Comparison of ENCODE assay signal across 8 cellular contexts in the genomic region with DNA sequence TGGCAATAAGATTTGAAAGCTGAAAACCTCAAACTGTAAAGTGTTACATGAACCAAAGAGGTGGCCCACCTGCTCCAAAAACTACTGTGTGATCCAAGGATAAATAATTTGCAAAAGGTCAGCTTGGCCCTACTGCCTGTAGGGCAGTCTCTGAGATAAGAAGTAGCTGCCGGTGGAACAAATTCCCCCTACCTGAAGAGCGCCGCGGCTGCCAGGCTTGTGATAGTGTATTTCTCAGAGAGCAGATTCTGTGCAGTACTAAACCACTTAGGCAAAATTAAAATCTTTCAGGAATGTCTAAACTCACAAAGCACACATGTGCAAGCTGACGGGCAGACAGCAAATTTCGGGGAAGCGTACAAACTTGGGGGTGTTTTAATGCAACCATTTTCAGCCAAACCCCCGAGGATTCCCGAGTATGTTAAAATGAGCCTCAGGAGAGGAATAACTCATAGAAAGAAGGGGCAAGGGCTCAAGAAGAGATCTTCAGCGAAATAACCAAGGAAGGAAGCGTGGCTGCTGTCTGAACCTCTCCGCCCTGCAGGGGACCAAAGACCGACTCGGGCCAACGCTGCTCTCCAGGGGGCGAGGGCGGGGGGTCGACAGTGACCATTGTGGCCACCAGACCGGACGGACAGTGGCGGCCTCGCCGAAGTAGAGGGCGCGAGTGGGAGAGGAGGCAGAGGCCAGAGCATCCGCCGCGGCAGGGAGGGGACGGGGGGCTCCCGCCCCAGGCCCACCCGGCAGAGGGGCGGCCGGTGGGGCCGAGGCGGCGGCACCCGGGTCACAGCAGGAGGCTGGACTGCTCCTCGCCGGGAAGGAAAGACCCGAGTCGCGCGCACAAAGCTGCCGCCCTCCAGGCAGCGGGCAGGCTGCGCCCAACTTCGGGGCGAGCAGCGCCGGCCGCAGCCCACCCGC. TPM values are rescaled to one million over a fixed set of nuclear protein-coding genes. Genes with fewer than 3 reads are reported as not detected.
DNase-seq lines count a peak whose midpoint lies in the region; ATAC-seq and TF ChIP-seq lines count a peak whose summit lies in the region.

No MANE protein-coding gene starts in this region.

- intact Hi-C loops in Right ventricle myocardium inferior (cut with DNase I) (loop anchor here (5.0 kb wide), 1 partner anchor 191 kb away; a partner anchor contains a TSS), cardiac septum (cut with DNase I) (loop anchor here (5.0 kb wide), 1 partner anchor 156 kb away; no protein-coding TSS in a partner anchor), left cardiac atrium (cut with DNase I) (loop anchor here in 1 of 2 donors (10.0 kb wide), 2 partner anchors 58 to 158 kb away; no protein-coding TSS in a partner anchor), psoas muscle (cut with DNase I) (loop anchor here in 1 of 2 donors (10.0 kb wide), 1 partner anchor 158 kb away; no protein-coding TSS in a partner anchor)

- H3K36me3 ChIP-seq in HEK293 (ENCODE audit: control insufficient read depth in 2 of 2, insufficient read depth in 1 of 2, low read length in 2 of 2) (no peaks in the 10 kb centered on the region), psoas muscle (ENCODE audit: insufficient read depth in 1 of 2, low read depth in 1 of 2) (no peaks in the 10 kb centered on the region)

- H3K9me3 ChIP-seq in HEK293 (ENCODE audit: control insufficient read depth, insufficient read depth, low read depth, low read length) (no peaks in the 10 kb centered on the region), psoas muscle (no peaks in the 10 kb centered on the region)

- 1 to 3% (median 2%) methylated on average over 28 to 52 of the region's 52 CpGs for WGBS in psoas muscle, 3 donors

- no peaks in the 10 kb centered on the region for H3K27me3 ChIP-seq in psoas muscle (ENCODE audit: insufficient read depth in 3 of 3, low read length in 2 of 3)

- DNase-seq in Right ventricle myocardium inferior (ENCODE audit: missing footprints) (no peak), cardiac septum (ENCODE audit: low spot score) (no peak), NCI-H1092 treated with DMSO at 0.1 percent for 48 hours (lab: John Stamatoyannopoulos, UW) (peak; percentile 59), left cardiac atrium (peak; percentile 28), psoas muscle (peak; percentile 30 to 53), mesenteric fat pad (ENCODE audit: low spot score) (no peak)
- DNase-seq in activated CD8-positive, alpha-beta memory T cell treated with anti-CD3 and anti-CD28 coated beads, Interleukin-2, amount 50 U/mL, for 4 hours, result peak; percentile 24

- H3K4me3 ChIP-seq in HEK293 (ENCODE audit: low read depth, low read length) (peak overlapping the region; percentile 69), psoas muscle (peak overlapping the region; percentile 85)

- POLR2A ChIA-PET in HEK293 (lab: Yijun Ruan, JAX), result interaction anchor here (0.9 to 1.3 kb wide), 2 partner anchors 9 to 110 kb away, joined by 3 to 7 read pairs; no protein-coding TSS in a partner anchor

- ATAC-seq in Right ventricle myocardium inferior (peak; percentile 2), left cardiac atrium (peak; percentile 3 to 13), psoas muscle (peak in 3 of 4 donors; percentile 8 to 19 (median 12))

- CTCF ChIA-PET in HEK293 (lab: Yijun Ruan, JAX), result interaction anchor here (1.1 to 3.2 kb wide), 3 partner anchors 9 to 455 kb away, joined by 3 to 11 read pairs (median 3); no protein-coding TSS in a partner anchor

- H3K4me1 ChIP-seq in HEK293 (ENCODE audit: control insufficient read depth, insufficient read depth, low read length), result peaks cover 5% of the 10 kb centered on the region; the same call in 1 of the 2 replicates
- H3K4me1 ChIP-seq in psoas muscle, result peaks cover 27% of the 10 kb centered on the region

- TF ChIP-seq CTCF in HEK293 (tag by site-specific recombination; IDR thresholded peaks at IDR 0.05) (no peak; the same call in 1 of the 2 replicates), psoas muscle (IDR thresholded peaks at IDR 0.05) (no peak)

- H3K27ac ChIP-seq in HEK293 (ENCODE audit: extremely low read depth, low read depth, low read length) (peak overlapping the region; percentile 68; the same call in 1 of the 2 replicates), psoas muscle (peak overlapping the region; percentile 87)

TF ChIP-seq in HEK293, 187 proteins besides CTCF, POLR2A, EP300 and RAD21 (continues in another document):
- TF ChIP-seq KLF8 (tag by site-specific recombination; IDR thresholded peaks at IDR 0.05) (0 out of 2 replicates have a peak, but pooled peaks have one; percentile 26), ZFP69B (tag by site-specific recombination; IDR thresholded peaks at IDR 0.05) (no peak), KLF1 (tag by site-specific recombination; IDR thresholded peaks at IDR 0.05) (no peak), SCRT2 (tag by site-specific recombination; IDR thresholded peaks at IDR 0.05) (no peak), ZNF626 (tag by site-specific recombination; IDR thresholded peaks at IDR 0.05) (no peak), ZNF560 (tag by site-specific recombination; IDR thresholded peaks at IDR 0.05; ENCODE audit: borderline replicate concordance) (no peak), ZNF292 (tag by site-specific recombination; IDR thresholded peaks at IDR 0.05; ENCODE audit: borderline replicate concordance, low read depth) (no peak), ZNF114 (tag by site-specific recombination; IDR thresholded peaks at IDR 0.05) (no peak), ZNF121 (tag by site-specific recombination; IDR thresholded peaks at IDR 0.05) (no peak), ZNF132 (tag by site-specific recombination; IDR thresholded peaks at IDR 0.05; ENCODE audit: borderline replicate concordance) (no peak), ZNF354C (tag by site-specific recombination; IDR thresholded peaks at IDR 0.05; ENCODE audit: borderline replicate concordance, low read depth) (no peak), SP2 (tag by site-specific recombination; IDR thresholded peaks at IDR 0.05) (no peak; the same call in 1 of the 2 replicates)
- TF ChIP-seq, protein P1, sequence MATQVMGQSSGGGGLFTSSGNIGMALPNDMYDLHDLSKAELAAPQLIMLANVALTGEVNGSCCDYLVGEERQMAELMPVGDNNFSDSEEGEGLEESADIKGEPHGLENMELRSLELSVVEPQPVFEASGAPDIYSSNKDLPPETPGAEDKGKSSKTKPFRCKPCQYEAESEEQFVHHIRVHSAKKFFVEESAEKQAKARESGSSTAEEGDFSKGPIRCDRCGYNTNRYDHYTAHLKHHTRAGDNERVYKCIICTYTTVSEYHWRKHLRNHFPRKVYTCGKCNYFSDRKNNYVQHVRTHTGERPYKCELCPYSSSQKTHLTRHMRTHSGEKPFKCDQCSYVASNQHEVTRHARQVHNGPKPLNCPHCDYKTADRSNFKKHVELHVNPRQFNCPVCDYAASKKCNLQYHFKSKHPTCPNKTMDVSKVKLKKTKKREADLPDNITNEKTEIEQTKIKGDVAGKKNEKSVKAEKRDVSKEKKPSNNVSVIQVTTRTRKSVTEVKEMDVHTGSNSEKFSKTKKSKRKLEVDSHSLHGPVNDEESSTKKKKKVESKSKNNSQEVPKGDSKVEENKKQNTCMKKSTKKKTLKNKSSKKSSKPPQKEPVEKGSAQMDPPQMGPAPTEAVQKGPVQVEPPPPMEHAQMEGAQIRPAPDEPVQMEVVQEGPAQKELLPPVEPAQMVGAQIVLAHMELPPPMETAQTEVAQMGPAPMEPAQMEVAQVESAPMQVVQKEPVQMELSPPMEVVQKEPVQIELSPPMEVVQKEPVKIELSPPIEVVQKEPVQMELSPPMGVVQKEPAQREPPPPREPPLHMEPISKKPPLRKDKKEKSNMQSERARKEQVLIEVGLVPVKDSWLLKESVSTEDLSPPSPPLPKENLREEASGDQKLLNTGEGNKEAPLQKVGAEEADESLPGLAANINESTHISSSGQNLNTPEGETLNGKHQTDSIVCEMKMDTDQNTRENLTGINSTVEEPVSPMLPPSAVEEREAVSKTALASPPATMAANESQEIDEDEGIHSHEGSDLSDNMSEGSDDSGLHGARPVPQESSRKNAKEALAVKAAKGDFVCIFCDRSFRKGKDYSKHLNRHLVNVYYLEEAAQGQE (tag by site-specific recombination; IDR thresholded peaks at IDR 0.05), result no peak; the same call in 1 of the 2 replicates
- TF ChIP-seq, protein P2, sequence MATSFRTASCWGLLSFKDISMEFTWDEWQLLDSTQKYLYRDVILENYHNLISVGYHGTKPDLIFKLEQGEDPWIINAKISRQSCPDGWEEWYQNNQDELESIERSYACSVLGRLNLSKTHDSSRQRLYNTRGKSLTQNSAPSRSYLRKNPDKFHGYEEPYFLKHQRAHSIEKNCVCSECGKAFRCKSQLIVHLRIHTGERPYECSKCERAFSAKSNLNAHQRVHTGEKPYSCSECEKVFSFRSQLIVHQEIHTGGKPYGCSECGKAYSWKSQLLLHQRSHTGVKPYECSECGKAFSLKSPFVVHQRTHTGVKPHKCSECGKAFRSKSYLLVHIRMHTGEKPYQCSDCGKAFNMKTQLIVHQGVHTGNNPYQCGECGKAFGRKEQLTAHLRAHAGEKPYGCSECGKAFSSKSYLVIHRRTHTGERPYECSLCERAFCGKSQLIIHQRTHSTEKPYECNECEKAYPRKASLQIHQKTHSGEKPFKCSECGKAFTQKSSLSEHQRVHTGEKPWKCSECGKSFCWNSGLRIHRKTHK (tag by site-specific recombination; IDR thresholded peaks at IDR 0.05), result no peak
- TF ChIP-seq, protein P3, sequence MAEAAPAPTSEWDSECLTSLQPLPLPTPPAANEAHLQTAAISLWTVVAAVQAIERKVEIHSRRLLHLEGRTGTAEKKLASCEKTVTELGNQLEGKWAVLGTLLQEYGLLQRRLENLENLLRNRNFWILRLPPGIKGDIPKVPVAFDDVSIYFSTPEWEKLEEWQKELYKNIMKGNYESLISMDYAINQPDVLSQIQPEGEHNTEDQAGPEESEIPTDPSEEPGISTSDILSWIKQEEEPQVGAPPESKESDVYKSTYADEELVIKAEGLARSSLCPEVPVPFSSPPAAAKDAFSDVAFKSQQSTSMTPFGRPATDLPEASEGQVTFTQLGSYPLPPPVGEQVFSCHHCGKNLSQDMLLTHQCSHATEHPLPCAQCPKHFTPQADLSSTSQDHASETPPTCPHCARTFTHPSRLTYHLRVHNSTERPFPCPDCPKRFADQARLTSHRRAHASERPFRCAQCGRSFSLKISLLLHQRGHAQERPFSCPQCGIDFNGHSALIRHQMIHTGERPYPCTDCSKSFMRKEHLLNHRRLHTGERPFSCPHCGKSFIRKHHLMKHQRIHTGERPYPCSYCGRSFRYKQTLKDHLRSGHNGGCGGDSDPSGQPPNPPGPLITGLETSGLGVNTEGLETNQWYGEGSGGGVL (tag by site-specific recombination; IDR thresholded peaks at IDR 0.05), result peak; percentile 36; the same call in 1 of the 2 replicates

RNA-seq across cellular contexts. Expression of a gene that starts 0.9 kb away (rescaled TPM):
- total RNA-seq in Right ventricle myocardium inferior (40.8 TPM), cardiac septum (38.9 TPM), left cardiac atrium (10 to 100 TPM; 36.6 to 37.1 TPM), psoas muscle (10 to 100 TPM; 24.0 to 63.9 (median 50.5) TPM), mesenteric fat pad (70.5 TPM)
- polyA plus RNA-seq in psoas muscle, result 10 to 100 TPM; 14.6 to 30.1 (median 15.6) TPM

Comparison
In these comparisons a context has a peak if more than half of its experiments do, and no peak if none do; other contexts are left out.
1. DNase-seq: peak in NCI-H1092 treated with DMSO at 0.1 percent for 48 hours (single experiment), activated CD8-positive, alpha-beta memory T cell treated with anti-CD3 and anti-CD28 coated beads, Interleukin-2, amount 50 U/mL, for 4 hours (single experiment), left cardiac atrium (single experiment) and psoas muscle (2 of 2); none in Right ventricle myocardium inferior (single experiment), cardiac septum (single experiment) and mesenteric fat pad (single experiment).
2. Peak in every context shown above with its lines, with median percentiles within 50 percentile points of each other: ATAC-seq.